ENCODE assay signal across 9 cellular contexts in the genomic region with DNA sequence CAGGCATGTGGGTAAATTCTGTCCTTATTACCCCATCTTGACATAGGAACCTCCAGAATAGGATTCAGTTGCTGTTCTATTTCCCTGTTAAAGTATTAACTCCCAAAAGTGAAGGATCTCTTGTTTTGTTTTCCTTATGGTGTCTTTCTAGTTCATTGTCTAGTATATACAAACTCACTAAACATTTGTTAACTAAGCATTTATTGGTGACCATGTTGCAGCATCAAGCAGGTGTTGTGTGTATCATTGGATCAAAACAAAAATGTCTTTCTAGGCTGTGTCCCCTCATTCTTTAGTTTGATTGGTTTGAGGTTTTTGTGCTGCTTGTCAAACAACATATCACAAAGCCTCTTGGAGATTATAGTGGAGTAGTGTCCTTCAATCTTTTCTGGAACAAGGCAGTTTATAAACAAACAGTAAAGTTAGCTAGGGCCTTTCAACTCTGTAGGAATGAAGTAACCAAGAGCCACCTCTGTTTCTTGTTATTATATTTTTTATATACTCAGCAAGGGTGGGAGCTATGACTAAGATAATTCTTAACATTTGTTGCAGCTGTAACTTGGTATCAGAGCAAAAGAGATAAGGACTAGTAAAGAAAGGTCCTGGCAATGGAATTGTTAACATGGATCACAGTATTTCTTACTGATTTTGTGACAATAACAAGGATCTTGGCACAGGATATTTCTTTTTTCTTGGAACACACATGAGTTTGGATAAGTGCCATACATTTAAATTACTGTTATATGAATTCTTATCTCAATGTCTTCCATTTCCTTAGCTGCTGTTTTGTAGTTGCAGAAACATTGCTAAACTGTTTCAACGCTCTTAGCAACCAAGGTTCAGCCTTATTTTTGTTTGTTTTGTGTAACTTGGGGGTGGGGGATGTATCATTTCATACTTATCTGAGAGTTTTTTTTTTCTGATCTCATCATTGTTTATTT. TPM values are rescaled to one million over a fixed set of nuclear protein-coding genes. Genes with fewer than 3 reads are reported as not detected.
DNase-seq lines count a peak whose midpoint lies in the region; ATAC-seq and TF ChIP-seq lines count a peak whose summit lies in the region.
"Had no signal": no experiment of that assay in that cellular context is flagged by ENCODE, and none has a peak within 500 bp of the region (broad histone marks: within the 10 kb centered on the region; RNA-seq: fewer than 3 reads in every experiment).

No MANE protein-coding gene starts in this region.

- ATAC-seq in psoas muscle: no peak

- no peak overlapping the region for H3K4me3 ChIP-seq in psoas muscle

- DNase-seq in ELR (ENCODE audit: low read depth): peak; percentile 39
- DNase-seq in glomerular visceral epithelial cell (ENCODE audit: extremely low spot score): peak; percentile 7
- peak; percentile 97 for DNase-seq in pulmonary artery endothelial cell (ENCODE audit: low read depth, low spot score)
- DNase-seq in psoas muscle: no peak
- DNase-seq in Ammon's horn (ENCODE audit: low spot score): no peak
- DNase-seq in NCI-H510A treated with DMSO at 0.1 percent for 48 hours (lab: John Stamatoyannopoulos, UW): no peak
- no peak for DNase-seq in SW480 (ENCODE audit: low spot score)
- DNase-seq: NCI-H2171 had no signal

- intact Hi-C loops in psoas muscle (cut with DNase I): no loop called here

- H3K27ac ChIP-seq in VCaP: peak overlapping the region; percentile 83
- H3K27ac ChIP-seq in psoas muscle: no peak overlapping the region

- H3K4me1 ChIP-seq in psoas muscle: no peaks in the 10 kb centered on the region

- TF ChIP-seq CTCF in VCaP (conservative IDR thresholded peaks at IDR 0.05) (no peak), psoas muscle (IDR thresholded peaks at IDR 0.05) (no peak)

- H3K36me3 ChIP-seq in psoas muscle (ENCODE audit: insufficient read depth in 1 of 2, low read depth in 1 of 2): peaks cover 0 to 6% of the 10 kb centered on the region in 2 donors

- no peaks in the 10 kb centered on the region for H3K27me3 ChIP-seq in psoas muscle (ENCODE audit: insufficient read depth in 3 of 3, low read length in 2 of 3)

- no peaks in the 10 kb centered on the region for H3K9me3 ChIP-seq in psoas muscle

- WGBS in psoas muscle, 3 donors: 58 to 63% (median 60%) methylated on average over 1 of the region's 1 CpG

RNA-seq across cellular contexts. Expression of a gene that starts 49.3 kb away (rescaled TPM):
- total RNA-seq in pulmonary artery endothelial cell: 73.5 and 75.9 TPM in 2 replicates
- 10 to 100 TPM in 1 of 4 donors, 1 to 10 TPM in 3; 6.4 to 22.6 (median 7.9) TPM for total RNA-seq in psoas muscle
- polyA plus RNA-seq in psoas muscle: 10 to 100 TPM in 1 of 3 donors, 1 to 10 TPM in 2; 1.8 to 12.0 (median 4.1) TPM

Comparison
In these comparisons a context has a peak if more than half of its experiments do, and no peak if none do; other contexts are left out.
1. DNase-seq: peak in ELR (single experiment), glomerular visceral epithelial cell (single experiment) and pulmonary artery endothelial cell (single experiment); none in psoas muscle (0 of 2), Ammon's horn (single experiment), NCI-H510A treated with DMSO at 0.1 percent for 48 hours (single experiment) and SW480 (single experiment).